Comparison of ENCODE assay signal across 20 cellular contexts in the genomic region with DNA sequence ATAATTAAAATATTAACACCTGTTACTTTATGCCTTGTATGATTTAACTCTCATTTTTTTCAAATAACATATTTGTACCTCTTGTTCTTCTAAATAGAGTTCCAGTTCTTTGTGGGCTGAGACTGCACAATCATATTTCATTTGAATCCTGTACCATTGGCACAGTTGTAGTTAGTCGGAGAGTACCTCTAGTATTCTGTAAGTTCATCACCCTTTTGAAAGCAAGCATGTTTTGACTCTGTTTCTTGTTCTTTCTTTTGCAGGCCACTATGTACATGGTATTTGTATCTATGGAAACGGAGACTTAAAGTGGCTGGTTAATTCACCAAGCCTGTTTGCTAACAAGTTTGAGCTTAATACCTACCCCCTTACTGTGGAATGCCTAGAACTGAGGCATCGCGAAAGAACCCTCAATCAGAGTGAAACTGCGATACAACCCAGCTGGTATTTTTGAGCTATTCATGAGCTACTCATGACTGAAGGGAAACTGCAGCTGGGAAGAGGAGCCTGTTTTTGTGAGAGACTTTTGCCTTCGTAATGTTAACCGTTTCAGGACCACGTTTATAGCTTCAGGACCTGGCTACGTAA.
DNase-seq lines count a peak whose midpoint lies in the region; ATAC-seq and TF ChIP-seq lines count a peak whose summit lies in the region.
"Had no signal": no experiment of that assay in that cellular context is flagged by ENCODE, and none has a peak within 500 bp of the region (broad histone marks: within the 10 kb centered on the region; RNA-seq: fewer than 3 reads in every experiment).

No MANE protein-coding gene starts in this region.

- H2BK120ac ChIP-seq in IMR-90 (ENCODE audit: low read depth, low read length): no peak overlapping the region

- H3K27ac ChIP-seq in IMR-90 (ENCODE audit: insufficient read depth, low read length) (peak overlapping the region; percentile 66; the same call in 1 of the 2 replicates), hepatocyte (no peak overlapping the region), smooth muscle cell (ENCODE audit: low read depth) (peak overlapping the region; percentile 47), stomach (no peak overlapping the region), caudate nucleus (ENCODE audit: low read depth, low read length) (no peak overlapping the region)
- H3K27ac ChIP-seq: body of pancreas, colonic mucosa, Peyer's patch, right lobe of liver, SJCRH30 had no signal

- H3F3A ChIP-seq in smooth muscle cell (ENCODE audit: low read depth): no peaks in the 10 kb centered on the region

- intact Hi-C loops in IMR-90 (cut with micrococcal nuclease): loop anchor here (2.0 kb wide), 1 partner anchor 73 kb away; no protein-coding TSS in a partner anchor
- intact Hi-C loops in stomach (cut with DNase I; ENCODE audit: low total_unique reads): no loop called here
- intact Hi-C loops in mucosa of descending colon (cut with DNase I, micrococcal nuclease): no loop called here

- no peak for TF ChIP-seq RAD21 in IMR-90 (IDR thresholded peaks at IDR 0.05; ENCODE audit: low read length)

- H3K56ac ChIP-seq in IMR-90 (ENCODE audit: extremely low read depth, insufficient read depth, low read length): no peak overlapping the region

- H3K79me2 ChIP-seq in hepatocyte (no peaks in the 10 kb centered on the region), smooth muscle cell (ENCODE audit: low read depth) (no peaks in the 10 kb centered on the region)

- in situ Hi-C loops in IMR-90 (cut with MboI; ENCODE audit: low sequenced_read_pairs): no loop called here

- no peak overlapping the region for H4K5ac ChIP-seq in IMR-90 (ENCODE audit: low read depth, low read length)

- TF ChIP-seq EP300 in stomach (IDR thresholded peaks at IDR 0.05): no peak

- H3K23ac ChIP-seq in IMR-90 (ENCODE audit: low read depth, low read length): no peak overlapping the region

- no peaks in the 10 kb centered on the region for H3K9me2 ChIP-seq in hepatocyte (replicated peaks; ENCODE audit: insufficient read depth)

- H4K91ac ChIP-seq in IMR-90 (ENCODE audit: insufficient read depth, low read depth, low read length): no peak overlapping the region

- no CpG with 5 or more reads among the region's 9 CpGs for WGBS in IMR-90 (ENCODE audit: extremely low coverage in 2 of 2, insufficient read length in 1 of 2), 2 experiments
- 56% methylated on average over 9 of the region's 9 CpGs for WGBS in hepatocyte (ENCODE audit: low lambda C conversion rate, missing lambda C conversion rate)
- WGBS in smooth muscle cell (ENCODE audit: low lambda C conversion rate): 67% methylated on average over 9 of the region's 9 CpGs
- WGBS in stomach, 5 donors: 78 to 84% (median 79%) methylated on average over 9 of the region's 9 CpGs

- H3K4me2 ChIP-seq in IMR-90 (ENCODE audit: low read depth, low read length): peak overlapping the region; percentile 68
- peak overlapping the region; percentile 44 for H3K4me2 ChIP-seq in hepatocyte
- H3K4me2 ChIP-seq in smooth muscle cell: no peak overlapping the region

- H3K9ac ChIP-seq in IMR-90 (ENCODE audit: low read depth, low read length): no peak overlapping the region; the same call in 1 of the 2 replicates
- H3K9ac ChIP-seq in smooth muscle cell (ENCODE audit: low read depth): no peak overlapping the region

- POLR2A ChIA-PET in IMR-90 (lab: Charles Lee; ENCODE audit: unreplicated experiment): interaction anchor here (0.6 kb wide), 1 partner anchor 21 kb away, joined by 3 read pairs; no protein-coding TSS in a partner anchor

- no peak overlapping the region for H3K14ac ChIP-seq in IMR-90 (replicated peaks; ENCODE audit: low read depth, low read length)

- peak; percentile 51 for ATAC-seq in GM21576 (IDR thresholded peaks at IDR 0.05; ENCODE audit: unreplicated experiment)
- peak; percentile 91 for ATAC-seq in IMR-90 (ENCODE audit: low read depth)
- no peak for ATAC-seq in mucosa of descending colon
- ATAC-seq: body of pancreas, right lobe of liver had no signal

- no peak overlapping the region for H4K8ac ChIP-seq in IMR-90 (ENCODE audit: low read depth in 2 of 2, low read length in 2 of 2)

- no peak overlapping the region for H2AFZ ChIP-seq in IMR-90 (replicated peaks; ENCODE audit: low read length, poor library complexity)
- H2AFZ ChIP-seq in hepatocyte: no peak overlapping the region
- H2AFZ ChIP-seq in smooth muscle cell (ENCODE audit: low read depth): peak overlapping the region; percentile 3

- CTCF ChIA-PET in IMR-90 (lab: Yijun Ruan, JAX): interaction anchor here (1.0 kb wide), 1 partner anchor 12 kb away, joined by 3 read pairs; no protein-coding TSS in a partner anchor

- H3K9me3 ChIP-seq in IMR-90 (ENCODE audit: control insufficient read depth, insufficient read depth, low read length): 0 out of 2 replicates have a peak, but pooled peaks cover 2% of the 10 kb centered on the region
- no peaks in the 10 kb centered on the region for H3K9me3 ChIP-seq in hepatocyte (ENCODE audit: low read depth)
- no peaks in the 10 kb centered on the region for H3K9me3 ChIP-seq in smooth muscle cell (replicated peaks; ENCODE audit: low read depth)
- H3K9me3 ChIP-seq in stomach: no peaks in the 10 kb centered on the region
- no peaks in the 10 kb centered on the region for H3K9me3 ChIP-seq in mucosa of descending colon
- H3K9me3 ChIP-seq: body of pancreas, colonic mucosa, Peyer's patch, right lobe of liver, SJCRH30 had no signal

- no peak overlapping the region for H2BK20ac ChIP-seq in IMR-90 (ENCODE audit: low read depth, low read length)

- TF ChIP-seq POLR2A in IMR-90 (IDR thresholded peaks at IDR 0.05; ENCODE audit: low read depth, low read length) (no peak), stomach (IDR thresholded peaks at IDR 0.05) (no peak)

- no peak overlapping the region for H3K4ac ChIP-seq in IMR-90 (ENCODE audit: low read depth, low read length)

- H2AK9ac ChIP-seq in IMR-90 (replicated peaks; ENCODE audit: low read depth, low read length, poor library complexity): no peak overlapping the region

- H3K4me3 ChIP-seq in IMR-90 (ENCODE audit: insufficient read depth, low read depth, low read length) (peak overlapping the region; percentile 3; the same call in 1 of the 2 replicates), hepatocyte (no peak overlapping the region), smooth muscle cell (no peak overlapping the region), stomach (no peak overlapping the region), mucosa of descending colon (no peak overlapping the region)
- H3K4me3 ChIP-seq: body of pancreas, colonic mucosa, Peyer's patch, right lobe of liver, SJCRH30 had no signal

- H2BK5ac ChIP-seq in IMR-90 (ENCODE audit: low read depth, low read length, poor library complexity, severe bottlenecking): peak overlapping the region; percentile 52

- no TSS peak for BruUV-seq in IMR-90 (replicated peaks; lab: Mats Ljungman, UMichigan)

- peak overlapping the region; percentile 79 for H3K18ac ChIP-seq in IMR-90 (ENCODE audit: low read depth, low read length)

- H2BK15ac ChIP-seq in IMR-90 (ENCODE audit: low read depth, low read length): no peak overlapping the region

- TF ChIP-seq CTCF in IMR-90 (conservative IDR thresholded peaks at IDR 0.05; ENCODE audit: low read depth, low read length) (no peak), hepatocyte (IDR thresholded peaks at IDR 0.05; ENCODE audit: poor library complexity) (no peak), smooth muscle cell (IDR thresholded peaks at IDR 0.05; ENCODE audit: borderline replicate concordance, insufficient read depth, poor library complexity, severe bottlenecking) (no peak), stomach (IDR thresholded peaks at IDR 0.05) (no peak), mucosa of descending colon (IDR thresholded peaks at IDR 0.05) (no peak)

- H4K20me1 ChIP-seq in IMR-90 (ENCODE audit: insufficient read depth, low read length): no peaks in the 10 kb centered on the region
- H4K20me1 ChIP-seq in hepatocyte (ENCODE audit: insufficient read depth, poor library complexity, severe bottlenecking): no peaks in the 10 kb centered on the region
- H4K20me1 ChIP-seq in smooth muscle cell (ENCODE audit: low read depth): no peaks in the 10 kb centered on the region

- H3K27me3 ChIP-seq in IMR-90 (ENCODE audit: control insufficient read depth, insufficient read depth, low read length): no peaks in the 10 kb centered on the region
- H3K27me3 ChIP-seq in hepatocyte: no peaks in the 10 kb centered on the region
- H3K27me3 ChIP-seq in smooth muscle cell (ENCODE audit: low read depth): no peaks in the 10 kb centered on the region
- no peaks in the 10 kb centered on the region for H3K27me3 ChIP-seq in stomach
- H3K27me3 ChIP-seq: body of pancreas, colonic mucosa, Peyer's patch, right lobe of liver, SJCRH30 had no signal

- no peaks in the 10 kb centered on the region for H3K9me1 ChIP-seq in IMR-90 (ENCODE audit: insufficient read depth, low read length)

- no peak overlapping the region for H2AK5ac ChIP-seq in IMR-90 (ENCODE audit: low read depth, low read length)

- H3K36me3 ChIP-seq in IMR-90 (ENCODE audit: control insufficient read depth, insufficient read depth, low read length): no peaks in the 10 kb centered on the region
- H3K36me3 ChIP-seq in hepatocyte (replicated peaks; ENCODE audit: insufficient read depth, low read depth): no peaks in the 10 kb centered on the region
- no peaks in the 10 kb centered on the region for H3K36me3 ChIP-seq in smooth muscle cell (ENCODE audit: low read depth)
- peaks cover 26 to 60% (median 56%) of the 10 kb centered on the region in 4 donors for H3K36me3 ChIP-seq in stomach
- no peaks in the 10 kb centered on the region for H3K36me3 ChIP-seq in mucosa of descending colon (ENCODE audit: low read depth)
- H3K36me3 ChIP-seq: colonic mucosa, SJCRH30 had no signal

- H3K79me1 ChIP-seq in IMR-90 (ENCODE audit: low read depth in 1 of 2, low read length in 2 of 2): no peaks in the 10 kb centered on the region

- peak; percentile 49 for DNase-seq in IMR-90
- peak; percentile 33 for DNase-seq in hepatocyte (ENCODE audit: low spot score)
- no peak for DNase-seq in smooth muscle cell (lab: John Stamatoyannopoulos, UW; ENCODE audit: unreplicated experiment)
- no peak for DNase-seq in stomach
- DNase-seq in mucosa of descending colon: no peak
- DNase-seq in caudate nucleus (lab: John Stamatoyannopoulos, UW): no peak
- DNase-seq: body of pancreas; colonic mucosa; EL; kidney; mammary epithelial cell; naive B cell; NCI-H1417; NCI-H510A treated with DMSO at 0.1 percent for 48 hours; NK-92 treated with Interleukin-12 subunit alpha and Interleukin-12 subunit beta, amount 100 ng/mL, for 24 hours; Peyer's patch; right lobe of liver; SJCRH30; stimulated activated CD8-positive, alpha-beta memory T cell treated with anti-CD3 and anti-CD28 coated beads, Interleukin-4, amount 100 ng/mL, for 48 hours had no signal

- dilution Hi-C loops in IMR-90 (cut with HindIII; ENCODE audit: low sequenced_read_pairs, unreplicated experiment): no loop called here

- H3K4me1 ChIP-seq in IMR-90 (ENCODE audit: control insufficient read depth, insufficient read depth, low read length): no peaks in the 10 kb centered on the region
- H3K4me1 ChIP-seq in hepatocyte (ENCODE audit: insufficient read depth): no peaks in the 10 kb centered on the region
- peaks cover 8% of the 10 kb centered on the region for H3K4me1 ChIP-seq in smooth muscle cell (ENCODE audit: low read depth)
- H3K4me1 ChIP-seq in stomach: no peaks in the 10 kb centered on the region
- no peaks in the 10 kb centered on the region for H3K4me1 ChIP-seq in mucosa of descending colon (ENCODE audit: low read depth)
- H3K4me1 ChIP-seq: body of pancreas, colonic mucosa, Peyer's patch, right lobe of liver, SJCRH30 had no signal

Comparison
In these comparisons a context has a peak if more than half of its experiments do, and no peak if none do; other contexts are left out.
1. DNase-seq: peak in IMR-90 (single experiment) and hepatocyte (single experiment); none in smooth muscle cell (single experiment), stomach (single experiment), mucosa of descending colon (0 of 3) and caudate nucleus (0 of 61).
2. H3K27ac ChIP-seq: peak in IMR-90 (single experiment) and smooth muscle cell (single experiment); none in hepatocyte (single experiment), stomach (0 of 5) and caudate nucleus (single experiment).